ENCODE assay signal across 8 cellular contexts in the genomic region with DNA sequence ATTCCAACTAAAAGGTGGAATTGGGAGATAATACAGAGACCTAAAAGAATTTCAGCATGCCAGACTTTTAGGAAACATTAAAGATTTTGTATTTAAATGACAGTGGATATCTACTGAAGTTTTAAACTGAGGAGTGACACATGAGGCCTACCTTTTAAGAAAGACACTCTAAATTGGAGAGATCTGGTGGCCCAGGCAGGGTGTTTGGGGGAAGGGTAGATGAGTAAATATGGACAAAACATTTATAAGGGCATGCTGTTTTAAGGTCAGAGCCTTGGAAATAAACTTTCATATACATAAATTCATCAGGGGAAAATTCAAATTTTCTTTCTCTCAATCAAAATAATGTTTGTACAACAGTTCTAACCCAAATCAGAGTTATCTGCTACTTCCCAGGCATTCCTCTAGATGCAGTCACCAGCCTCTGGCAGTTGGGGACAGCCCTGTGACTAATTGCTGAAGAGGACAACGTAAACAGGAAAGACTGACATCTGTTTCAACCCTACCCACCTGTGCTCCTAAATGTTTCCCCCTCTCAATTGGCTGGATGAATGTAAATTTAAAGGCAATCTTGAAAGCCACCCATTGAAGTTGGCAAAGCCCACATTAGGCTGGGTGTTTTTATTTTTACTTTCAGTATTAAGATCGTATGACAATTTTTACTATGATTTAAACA.
DNase-seq lines count a peak whose midpoint lies in the region; ATAC-seq and TF ChIP-seq lines count a peak whose summit lies in the region.

No MANE protein-coding gene starts in this region.

- no peaks in the 10 kb centered on the region for H3K27me3 ChIP-seq in neuronal stem cell (ENCODE audit: control insufficient read depth in 3 of 3, insufficient read depth in 3 of 3, low read depth in 1 of 3, low read length in 3 of 3)

- no peak overlapping the region for H4K91ac ChIP-seq in neuronal stem cell (ENCODE audit: low read depth, low read length, poor library complexity)

- H2BK12ac ChIP-seq in neuronal stem cell (ENCODE audit: low read length), result no peak overlapping the region

- H3K18ac ChIP-seq in neuronal stem cell (ENCODE audit: low read length), result no peak overlapping the region

- no peak overlapping the region for H3K14ac ChIP-seq in neuronal stem cell (ENCODE audit: low read length)

- no peak overlapping the region for H2AFZ ChIP-seq in neuronal stem cell (ENCODE audit: low read length)

- H3K27ac ChIP-seq in RWPE1 (no peak overlapping the region), neuronal stem cell (replicated peaks; ENCODE audit: low read length) (no peak overlapping the region)

- no peaks in the 10 kb centered on the region for H3K36me3 ChIP-seq in neuronal stem cell (replicated peaks in 1 of 2; ENCODE audit: control insufficient read depth in 2 of 2, insufficient read depth in 2 of 2, low read length in 2 of 2)

- H3K4ac ChIP-seq in neuronal stem cell (ENCODE audit: low read length), result no peak overlapping the region

- no peaks in the 10 kb centered on the region for H3K9me3 ChIP-seq in neuronal stem cell (replicated peaks in 1 of 2; ENCODE audit: control insufficient read depth in 2 of 2, insufficient read depth in 1 of 2, low read depth in 1 of 2, low read length in 2 of 2)

- peak; percentile 18 for DNase-seq in RWPE1 (ENCODE audit: low spot score)
- DNase-seq in islet precursor cell, result peak; percentile 76
- no peak for DNase-seq in NCI-H2081 (lab: John Stamatoyannopoulos, UW)
- DNase-seq in neuronal stem cell (ENCODE audit: low spot score), result no peak
- no peak for DNase-seq in NCI-H1105 treated with DMSO at 0.1 percent for 48 hours (lab: John Stamatoyannopoulos, UW)
- no peak for DNase-seq in anterior cingulate cortex (lab: John Stamatoyannopoulos, UW)

- CTCF ChIA-PET in RWPE1 (lab: Yijun Ruan, JAX), result no interaction called here

- no peak overlapping the region for H3K4me3 ChIP-seq in neuronal stem cell (ENCODE audit: low read length in 2 of 2)

- TF ChIP-seq CTCF in RWPE1 (conservative IDR thresholded peaks at IDR 0.05; ENCODE audit: low read depth), result no peak

- H3K79me1 ChIP-seq in neuronal stem cell (ENCODE audit: low read depth, low read length), result no peaks in the 10 kb centered on the region

- no peak overlapping the region for H4K8ac ChIP-seq in neuronal stem cell (ENCODE audit: low read depth, low read length)

- no peak overlapping the region for H2AK5ac ChIP-seq in neuronal stem cell (ENCODE audit: low read depth, low read length)

- no CpG with 5 or more reads among the region's 2 CpGs for WGBS in neuronal stem cell (ENCODE audit: extremely low coverage in 2 of 2, insufficient read length in 2 of 2, insufficient replicate concordance in 1 of 2), 2 donors

- H2BK120ac ChIP-seq in neuronal stem cell (ENCODE audit: low read depth, low read length), result no peak overlapping the region

- ATAC-seq in GM18870 (IDR thresholded peaks at IDR 0.05; ENCODE audit: unreplicated experiment) (peak; percentile 95), HG02943 (IDR thresholded peaks at IDR 0.05; ENCODE audit: low read depth, unreplicated experiment) (peak; percentile 86)

- no peak overlapping the region for H3K23ac ChIP-seq in neuronal stem cell (ENCODE audit: low read depth, low read length, poor library complexity)

- H3K4me1 ChIP-seq in neuronal stem cell (ENCODE audit: control insufficient read depth in 2 of 2, insufficient read depth in 1 of 2, low read depth in 1 of 2, low read length in 2 of 2), result no peaks in the 10 kb centered on the region

- no peak overlapping the region for H2BK5ac ChIP-seq in neuronal stem cell (ENCODE audit: low read length)

- H3K4me2 ChIP-seq in neuronal stem cell (ENCODE audit: insufficient read depth, low read length, poor library complexity, severe bottlenecking), result no peak overlapping the region

- no peak overlapping the region for H3K9ac ChIP-seq in neuronal stem cell (ENCODE audit: low read depth, low read length, poor library complexity)

- POLR2A ChIA-PET in RWPE1 (lab: Yijun Ruan, JAX; ENCODE audit: low non-redundant PET), result no interaction called here

- no peak overlapping the region for H2BK15ac ChIP-seq in neuronal stem cell (ENCODE audit: low read length)

Comparison
In these comparisons a context has a peak if more than half of its experiments do, and no peak if none do; other contexts are left out.
1. DNase-seq: peak in RWPE1 (single experiment) and islet precursor cell (single experiment); none in NCI-H2081 (0 of 2), neuronal stem cell (single experiment), NCI-H1105 treated with DMSO at 0.1 percent for 48 hours (single experiment) and anterior cingulate cortex (0 of 58).